In the genomic region with DNA sequence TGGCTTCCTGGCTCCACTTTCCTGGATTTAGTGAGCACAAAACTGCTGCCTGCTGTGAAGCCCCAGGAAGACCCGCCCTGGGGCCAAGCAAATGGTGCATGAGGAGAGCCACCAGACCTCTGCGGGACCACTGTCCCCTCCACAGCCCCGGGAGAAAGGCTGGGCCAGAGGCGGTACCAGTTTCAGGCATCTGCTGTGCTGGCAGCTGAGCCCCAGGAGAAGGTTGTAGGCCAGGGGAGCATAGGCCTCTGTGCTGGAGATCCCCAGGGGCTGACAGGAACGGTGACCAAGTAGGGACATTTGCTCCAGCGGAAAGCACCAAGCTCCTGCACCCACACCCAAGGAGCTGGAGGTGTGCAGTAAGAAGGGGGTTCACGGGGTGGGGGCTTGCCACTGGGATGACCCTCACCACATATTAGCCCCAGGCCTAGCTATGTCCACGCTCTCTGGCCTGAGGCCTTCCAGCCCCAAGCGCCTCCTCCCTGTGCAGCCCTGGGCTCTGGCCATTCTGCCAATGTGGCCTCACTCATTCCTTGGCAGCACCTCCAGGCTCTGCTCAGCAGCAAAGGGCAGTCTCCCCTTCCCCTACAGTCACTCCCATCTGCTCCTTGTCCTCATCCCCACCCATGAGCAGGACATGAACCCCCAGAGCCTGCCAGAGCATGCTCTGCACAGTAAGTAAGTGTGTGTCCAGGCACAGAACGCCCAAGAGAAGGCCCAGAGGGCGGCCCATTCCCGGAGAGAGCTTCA, we compare ENCODE assay signal across 25 cellular contexts.
"Had no signal": no experiment of that assay in that cellular context is flagged by ENCODE, and none has a peak within 500 bp of the region (broad histone marks: within the 10 kb centered on the region; RNA-seq: fewer than 3 reads in every experiment).

No MANE protein-coding gene starts in this region.

- H3K4me1 ChIP-seq: foreskin keratinocyte, heart right ventricle, lower lobe of right lung, uterus had no signal

- H3K4me1 Mint-ChIP-seq: activated CD4-positive, alpha-beta T cell treated with anti-CD3 and anti-CD28 coated beads for 36 hours had no signal

- ATAC-seq: activated CD4-positive, alpha-beta T cell treated with anti-CD3 and anti-CD28 coated beads for 36 hours; effector memory CD8-positive, alpha-beta T cell; esophagus mucosa; foreskin keratinocyte; left lobe of liver; naive thymus-derived CD8-positive, alpha-beta T cell; right lobe of liver; stimulated activated naive CD8-positive, alpha-beta T cell treated with anti-CD3 and anti-CD28 coated beads, Interleukin-15, Interleukin-2, amounts not matched to agents 100 U/mL and 50 U/mL, for 24 hours had no signal

- H3K27me3 ChIP-seq: foreskin keratinocyte, heart right ventricle, right lobe of liver, testis, uterus had no signal

- H3K4me3 ChIP-seq: coronary artery, heart right ventricle, lower lobe of right lung, right lobe of liver, testis, uterus had no signal

- DNase-seq: activated CD4-positive, alpha-beta T cell treated with anti-CD3 and anti-CD28 coated beads for 36 hours; activated CD4-positive, CD25-positive, alpha-beta regulatory T cell; activated effector memory CD4-positive, alpha-beta T cell treated with Interleukin-2 at 50 U/mL for 16 hours; activated naive CD4-positive, alpha-beta T cell treated with Interleukin-2 at 50 U/mL for 16 hours; anterior cingulate cortex; cerebellar nuclear complex; effector memory CD8-positive, alpha-beta T cell; foreskin keratinocyte; heart right ventricle; kidney glomerular epithelial cell; lower lobe of right lung; mesenchymal stem cell; naive thymus-derived CD8-positive, alpha-beta T cell; right lobe of liver; stimulated activated CD4-positive, alpha-beta T cell treated with anti-CD3 and anti-CD28 coated beads, Interleukin-2, amount 100 ng/mL, for 48 hours; stimulated activated naive CD8-positive, alpha-beta T cell treated with anti-CD3 and anti-CD28 coated beads, Interleukin-15, Interleukin-2, amounts not matched to agents 100 U/mL and 50 U/mL, for 24 hours; uterus had no signal

- H3K27ac ChIP-seq: coronary artery, foreskin keratinocyte, heart right ventricle, lower lobe of right lung, right lobe of liver, testis, uterus had no signal

- H3K36me3 ChIP-seq: uterus had no signal

- H3K27ac Mint-ChIP-seq: activated CD4-positive, alpha-beta T cell treated with anti-CD3 and anti-CD28 coated beads for 36 hours; activated naive CD8-positive, alpha-beta T cell; T-helper 2 cell treated with Interferon-gamma antibody and Interleukin-4, amounts not matched to agents 5 μg/mL and 100 μg/mL, for 36 hours; type B pancreatic cell had no signal

- H3K27me3 Mint-ChIP-seq: activated CD4-positive, alpha-beta T cell treated with anti-CD3 and anti-CD28 coated beads for 36 hours; activated naive CD8-positive, alpha-beta T cell; effector memory CD8-positive, alpha-beta T cell; naive thymus-derived CD8-positive, alpha-beta T cell had no signal

- FAIRE-seq: endothelial cell of umbilical vein had no signal

- H3K4me3 Mint-ChIP-seq: activated CD4-positive, alpha-beta T cell treated with anti-CD3 and anti-CD28 coated beads for 36 hours; activated naive CD8-positive, alpha-beta T cell; effector memory CD8-positive, alpha-beta T cell; naive thymus-derived CD8-positive, alpha-beta T cell; T-helper 2 cell treated with Interferon-gamma antibody and Interleukin-4, amounts not matched to agents 5 μg/mL and 100 μg/mL, for 36 hours; type B pancreatic cell had no signal

- H3K9me3 ChIP-seq: lower lobe of right lung, right lobe of liver, testis, uterus had no signal

- H3K9me3 Mint-ChIP-seq: effector memory CD8-positive, alpha-beta T cell; type B pancreatic cell had no signal
